Comparison of ENCODE assay signal across 8 cellular contexts in genomic region chr19:7680606-7681335, GRCh38. TPM values are rescaled to one million over a fixed set of nuclear protein-coding genes. Genes with fewer than 3 reads are reported as not detected.
DNase-seq lines count a peak whose midpoint lies in the region; ATAC-seq and TF ChIP-seq lines count a peak whose summit lies in the region.

TRAPPC5 (plus strand) TSS chr19:7680833; CDS start chr19:7682254, 1,421 bp downstream.

- H3K27me3 Mint-ChIP-seq in CD4-positive, alpha-beta memory T cell = peaks cover 11 to 21% of the 10 kb centered on the region in 2 donors

- peaks cover 6% of the 10 kb centered on the region for H3K27me3 ChIP-seq in CD4-positive, alpha-beta memory T cell (ENCODE audit: insufficient read depth, low read length)
- H3K27me3 ChIP-seq in neuron (ENCODE audit: insufficient read depth, low read length) (peaks cover 5% of the 10 kb centered on the region), stomach smooth muscle (ENCODE audit: control insufficient read depth in 1 of 2, insufficient read depth in 2 of 2, low read length in 2 of 2) (peaks cover 20 to 24% of the 10 kb centered on the region in 2 donors)

- peak; percentile 98 for TF ChIP-seq CTCF in LNCaP clone FGC (IDR thresholded peaks at IDR 0.05; ENCODE audit: control insufficient read depth, extremely low read depth, insufficient read depth)

- H3K9me3 ChIP-seq in CD4-positive, alpha-beta memory T cell (ENCODE audit: control insufficient read depth in 1 of 2, low read length in 2 of 2) = no peaks in the 10 kb centered on the region
- no peaks in the 10 kb centered on the region for H3K9me3 ChIP-seq in neuron (ENCODE audit: low read length)
- H3K9me3 ChIP-seq in stomach smooth muscle (ENCODE audit: control insufficient read depth in 2 of 2, low read length in 2 of 2) = no peaks in the 10 kb centered on the region

- H3K27ac ChIP-seq in CD4-positive, alpha-beta memory T cell (ENCODE audit: low read depth, low read length) = peak within 1 kb of the TSS; percentile 82
- peak within 1 kb of the TSS; percentile 53 for H3K27ac ChIP-seq in stomach smooth muscle (ENCODE audit: low read length)

- peaks cover 21 to 58% (median 39%) of the 10 kb centered on the region in 4 donors for H3K4me1 Mint-ChIP-seq in CD4-positive, alpha-beta memory T cell

- intact Hi-C loops in CD4-positive, alpha-beta memory T cell (cut with micrococcal nuclease) = loop anchor here (1.0 to 2.0 kb wide), 4 partner anchors 24 to 578 kb away; partner anchors contain the start of genes PET100, STXBP2 and XAB2

- peak within 1 kb of the TSS; percentile 84 to 94 for H3K9ac ChIP-seq in stomach smooth muscle (ENCODE audit: low read length in 2 of 2)

- peak within 1 kb of the TSS; percentile 86 to 96 (median 92) for H3K4me3 Mint-ChIP-seq in CD4-positive, alpha-beta memory T cell

- H2AFZ ChIP-seq in neuron (ENCODE audit: low read depth, low read length) = peak within 1 kb of the TSS; percentile 60

- peak within 1 kb of the TSS; percentile 91 to 96 (median 95) for H3K27ac Mint-ChIP-seq in CD4-positive, alpha-beta memory T cell

- peaks cover 9 to 20% of the 10 kb centered on the region in 2 donors for H3K36me3 Mint-ChIP-seq in CD4-positive, alpha-beta memory T cell

- CTCF ChIA-PET in CD4-positive, alpha-beta memory T cell (lab: Charles Lee; ENCODE audit: partially characterized antibody) = interaction anchor here (0.6 to 3.0 kb wide), 33 partner anchors 9 to 578 kb away, joined by 3 to 67 read pairs (median 5); partner anchors contain the start of genes PET100, RETN, STXBP2 and XAB2

- POLR2A ChIA-PET in CD4-positive, alpha-beta memory T cell (lab: Charles Lee; ENCODE audit: partially characterized antibody) = interaction anchor here (0.7 to 2.2 kb wide), 20 partner anchors 10 to 581 kb away, joined by 3 to 29 read pairs (median 4); partner anchors contain the start of genes MAP2K7, PET100, RETN and XAB2

- peaks cover 0 to 2% (median 0%) of the 10 kb centered on the region in 8 donors for H3K9me3 Mint-ChIP-seq in CD4-positive, alpha-beta memory T cell

- peak; percentile 40 for ATAC-seq in GM19455 (IDR thresholded peaks at IDR 0.05; ENCODE audit: unreplicated experiment)

- DNase-seq in CD4-positive, alpha-beta memory T cell = peak; percentile 80 to 89 (median 86)
- DNase-seq in LNCaP clone FGC (ENCODE audit: low read depth) (no peak), SK-N-DZ (ENCODE audit: low spot score) (peak; percentile 75), foreskin melanocyte (peak; percentile 46)
- peak; percentile 87 for DNase-seq in activated naive CD4-positive, alpha-beta T cell treated with Interleukin-2 at 50 U/mL for 16 hours

- peak within 1 kb of the TSS; percentile 73 to 88 for H3K4me3 ChIP-seq in CD4-positive, alpha-beta memory T cell (ENCODE audit: low read length in 2 of 2)
- H3K4me3 ChIP-seq in LNCaP clone FGC (ENCODE audit: low read depth, low read length) (peak within 1 kb of the TSS; percentile 85), neuron (ENCODE audit: low read length) (peak within 1 kb of the TSS; percentile 59), stomach smooth muscle (ENCODE audit: low read length in 2 of 2) (peak within 1 kb of the TSS; percentile 82 to 98)

- H3K4me1 ChIP-seq in CD4-positive, alpha-beta memory T cell (ENCODE audit: insufficient read depth, low read length) = peaks cover 42% of the 10 kb centered on the region
- H3K4me1 ChIP-seq in neuron (ENCODE audit: insufficient read depth, low read length) (peaks cover 8% of the 10 kb centered on the region), stomach smooth muscle (ENCODE audit: control insufficient read depth, insufficient read depth, low read length) (peaks cover 13% of the 10 kb centered on the region)

- peaks cover 6% of the 10 kb centered on the region for H3K36me3 ChIP-seq in CD4-positive, alpha-beta memory T cell (ENCODE audit: insufficient read depth, low read length)
- H3K36me3 ChIP-seq in neuron (ENCODE audit: insufficient read depth, low read length) (peaks cover 16% of the 10 kb centered on the region), stomach smooth muscle (ENCODE audit: control insufficient read depth in 2 of 2, insufficient read depth in 2 of 2, low read length in 2 of 2) (peaks cover 3 to 12% of the 10 kb centered on the region in 2 donors)

RNA-seq across cellular contexts. Expression of gene TRAPPC5, which starts in this region (rescaled TPM):
- 10 to 100 TPM; 60.7 to 62.1 TPM for total RNA-seq in CD4-positive, alpha-beta memory T cell
- 100 to 1,000 TPM; 144 to 153 TPM for polyA plus RNA-seq in CD4-positive, alpha-beta memory T cell
- 93.9 and 110 TPM in 2 replicates for polyA plus RNA-seq in SK-N-DZ (2014; cell fraction: cytosol; rRNA removed)
- polyA plus RNA-seq in SK-N-DZ (2014; cell fraction: nucleus; rRNA removed) = 81.8 and 91.1 TPM in 2 replicates
